ENCODE assay signal across 27 cellular contexts in genomic region chr5:9707766-9708462, GRCh38.
"Had no signal": no experiment of that assay in that cellular context is flagged by ENCODE, and none has a peak within 500 bp of the region (broad histone marks: within the 10 kb centered on the region; RNA-seq: fewer than 3 reads in every experiment).

No MANE protein-coding gene starts in this region.

- H3K4me3 ChIP-seq: hepatocyte, mucosa of descending colon, spleen, upper lobe of right lung had no signal

- H3K36me3 ChIP-seq: spleen, upper lobe of right lung had no signal

- H3K9me3 ChIP-seq: mucosa of descending colon, upper lobe of right lung had no signal

- H3K4me1 Mint-ChIP-seq: activated B cell treated with CpG ODN at 0.5 μM for 24 hours; activated CD4-positive, alpha-beta T cell treated with anti-CD3 and anti-CD28 coated beads for 36 hours; activated naive CD8-positive, alpha-beta T cell treated with anti-CD3 and anti-CD28 coated beads for 36 hours had no signal

- H3K27me3 ChIP-seq: hepatocyte, spleen, upper lobe of right lung had no signal

- H2AFZ ChIP-seq: hepatocyte had no signal

- H3K27ac Mint-ChIP-seq: activated B cell treated with CpG ODN at 0.5 μM for 24 hours; activated CD4-positive, alpha-beta T cell treated with anti-CD3 and anti-CD28 coated beads for 36 hours; activated naive CD8-positive, alpha-beta T cell treated with anti-CD3 and anti-CD28 coated beads for 36 hours; activated T-helper 2 cell treated with anti-CD3 and anti-CD28 coated beads, Interferon-gamma antibody, Interleukin-2, Interleukin-4, amounts not matched to agents 10 μg/mL and 5 μg/mL and 100 μg/mL, durations not matched to agents 14 hours and 24 hours and 36 hours; nephron progenitor cell; T-helper 1 cell treated with Interleukin-12 subunit alpha and Interleukin-12 subunit beta and Interleukin-4 antibody, amounts not matched to agents 30 μg/mL and 1 μg/mL, for 36 hours had no signal

- DNase-seq: activated B cell treated with CpG ODN at 0.5 μM for 24 hours; activated CD4-positive, alpha-beta T cell treated with anti-CD3 and anti-CD28 coated beads for 36 hours; activated CD4-positive, alpha-beta T cell treated with anti-CD3 and anti-CD28 coated beads, Interleukin-2, amount 50 U/mL, for 4 hours; activated CD8-positive, alpha-beta memory T cell treated with anti-CD3 and anti-CD28 coated beads for 24 hours; activated CD8-positive, alpha-beta memory T cell treated with anti-CD3 and anti-CD28 coated beads, Interleukin-2, amount 50 U/mL, for 48 hours; activated naive CD4-positive, alpha-beta T cell; activated naive CD8-positive, alpha-beta T cell treated with anti-CD3 and anti-CD28 coated beads for 36 hours; activated T-cell treated with anti-CD3 and anti-CD28 coated beads, Interleukin-2, amount 50 U/mL, for 4 hours; amygdala; cerebellar nuclear complex; cortex of kidney; foreskin fibroblast; left ventricle myocardium superior; mammary epithelial cell; mucosa of descending colon; nephron progenitor cell; occipital lobe; spleen; stimulated activated CD4-positive, alpha-beta T cell treated with anti-CD3 and anti-CD28 coated beads, Interleukin-4, amount 100 ng/mL, for 1 hour; stimulated activated naive CD4-positive, alpha-beta T cell treated with Interleukin-2 at 50 U/mL for 16 hours; T1000; upper lobe of right lung had no signal

- H3K36me3 Mint-ChIP-seq: activated naive CD8-positive, alpha-beta T cell treated with anti-CD3 and anti-CD28 coated beads for 36 hours had no signal

- H3K4me1 ChIP-seq: spleen, upper lobe of right lung had no signal

- FAIRE-seq: islet of Langerhans had no signal

- H3K27ac ChIP-seq: epithelial cell of prostate, hepatocyte, spleen, upper lobe of right lung had no signal

- H3K4me2 ChIP-seq: hepatocyte had no signal

- H3K27me3 Mint-ChIP-seq: activated B cell treated with CpG ODN at 0.5 μM for 24 hours; activated CD4-positive, alpha-beta T cell treated with anti-CD3 and anti-CD28 coated beads for 36 hours; activated naive CD8-positive, alpha-beta T cell treated with anti-CD3 and anti-CD28 coated beads for 36 hours had no signal

- H3K79me2 ChIP-seq: hepatocyte had no signal

- H3K9me3 Mint-ChIP-seq: activated B cell treated with CpG ODN at 0.5 μM for 24 hours had no signal

- ATAC-seq: activated CD4-positive, alpha-beta T cell treated with anti-CD3 and anti-CD28 coated beads for 36 hours; activated T-cell treated with anti-CD3 and anti-CD28 coated beads, Interleukin-2, amount 50 U/mL, for 4 hours; left ventricle myocardium superior; mucosa of descending colon; upper lobe of right lung had no signal

- H3K4me3 Mint-ChIP-seq: activated B cell treated with CpG ODN at 0.5 μM for 24 hours; activated CD4-positive, alpha-beta T cell treated with anti-CD3 and anti-CD28 coated beads for 36 hours; activated naive CD8-positive, alpha-beta T cell treated with anti-CD3 and anti-CD28 coated beads for 36 hours; activated T-cell treated with anti-CD3 and anti-CD28 coated beads, Interleukin-2, amount 50 U/mL, for 4 hours; nephron progenitor cell; T-helper 1 cell treated with Interleukin-12 subunit alpha and Interleukin-12 subunit beta and Interleukin-4 antibody, amounts not matched to agents 30 μg/mL and 1 μg/mL, for 36 hours had no signal
